In the genomic region with DNA sequence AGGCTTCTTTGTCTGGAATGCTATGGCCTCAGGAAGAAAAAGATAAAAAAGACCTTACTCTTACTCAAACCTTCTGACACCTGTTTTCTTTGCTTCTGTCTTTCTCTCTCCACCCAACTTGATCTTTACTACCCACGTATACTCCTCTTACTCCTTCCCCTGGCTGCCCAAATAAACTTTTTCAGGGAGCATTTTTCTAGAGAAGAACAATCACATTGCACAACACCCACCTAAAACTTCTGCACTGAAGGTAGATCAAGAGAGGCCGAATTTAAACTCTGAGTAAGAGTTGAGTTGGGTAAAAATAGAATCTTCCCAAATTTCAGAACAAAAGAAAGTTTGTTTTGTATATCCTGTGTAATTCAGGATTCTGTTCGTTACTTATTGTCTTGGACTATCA, we compare ENCODE assay signal across 20 cellular contexts. TPM values are rescaled to one million over a fixed set of nuclear protein-coding genes. Genes with fewer than 3 reads are reported as not detected.
"Had no signal": no experiment of that assay in that cellular context is flagged by ENCODE, and none has a peak within 500 bp of the region (broad histone marks: within the 10 kb centered on the region; RNA-seq: fewer than 3 reads in every experiment).

No MANE protein-coding gene starts in this region.

- H3K27me3 ChIP-seq: transverse colon had no signal

- H3K79me2 ChIP-seq: parathyroid adenoma had no signal

- FAIRE-seq: endometrium, islet of Langerhans had no signal

- H3K9me3 Mint-ChIP-seq: activated B cell treated with CpG ODN at 0.5 μM for 24 hours; activated T-cell treated with anti-CD3 and anti-CD28 coated beads, Interleukin-2, amount 50 U/mL, for 4 hours; brain; stimulated activated effector memory CD8-positive, alpha-beta T cell treated with anti-CD3 and anti-CD28 coated beads, Interleukin-12 subunit alpha, Interleukin-12 subunit beta, amount 100 ng/mL, for 72 hours had no signal

- H3K36me3 Mint-ChIP-seq: brain; stimulated activated effector memory CD8-positive, alpha-beta T cell treated with anti-CD3 and anti-CD28 coated beads, Interleukin-12 subunit alpha, Interleukin-12 subunit beta, amount 100 ng/mL, for 72 hours had no signal

- H3K4me3 Mint-ChIP-seq: activated B cell treated with CpG ODN at 0.5 μM for 24 hours; activated CD4-positive, alpha-beta T cell treated with anti-CD3 and anti-CD28 coated beads, Interleukin-2, amount 10 ng/mL, durations not matched to agents 7 days and 5 days; activated CD8-positive, alpha-beta memory T cell treated with anti-CD3 and anti-CD28 coated beads, Interleukin-2, amount 10 ng/mL, durations not matched to agents 7 days and 5 days; activated T-cell treated with anti-CD3 and anti-CD28 coated beads, Interleukin-2, amount 50 U/mL, for 4 hours; brain; stimulated activated effector memory CD8-positive, alpha-beta T cell treated with anti-CD3 and anti-CD28 coated beads, Interleukin-12 subunit alpha, Interleukin-12 subunit beta, amount 100 ng/mL, for 72 hours had no signal

- DNase-seq: activated B cell treated with CpG ODN at 0.5 μM for 24 hours; activated CD4-positive, alpha-beta T cell treated with anti-CD3 and anti-CD28 coated beads, Interleukin-2, amount 10 ng/mL, durations not matched to agents 7 days and 5 days; activated CD8-positive, alpha-beta memory T cell treated with anti-CD3 and anti-CD28 coated beads, Interleukin-2, amount 10 ng/mL, durations not matched to agents 7 days and 5 days; activated T-cell treated with anti-CD3 and anti-CD28 coated beads, Interleukin-2, amount 50 U/mL, for 4 hours; adrenal gland; cerebellar nuclear complex; esophagus squamous epithelium; heart left ventricle; retina; transverse colon had no signal

- H3K9ac ChIP-seq: parathyroid adenoma had no signal

- ATAC-seq: activated CD8-positive, alpha-beta memory T cell treated with anti-CD3 and anti-CD28 coated beads, Interleukin-2, amount 10 ng/mL, durations not matched to agents 7 days and 5 days; activated T-cell treated with anti-CD3 and anti-CD28 coated beads, Interleukin-2, amount 50 U/mL, for 4 hours; heart left ventricle; left lobe of liver; stimulated activated effector memory CD8-positive, alpha-beta T cell treated with anti-CD3 and anti-CD28 coated beads, Interleukin-12 subunit alpha, Interleukin-12 subunit beta, amount 100 ng/mL, for 72 hours had no signal

- H3K36me3 ChIP-seq: adrenal gland, esophagus squamous epithelium, heart left ventricle, transverse colon had no signal

- H3K9me3 ChIP-seq: adrenal gland, esophagus squamous epithelium, heart left ventricle, transverse colon had no signal

- H3K27ac Mint-ChIP-seq: activated B cell treated with CpG ODN at 0.5 μM for 24 hours; activated CD4-positive, alpha-beta T cell treated with anti-CD3 and anti-CD28 coated beads, Interleukin-2, amount 10 ng/mL, durations not matched to agents 7 days and 5 days; activated CD8-positive, alpha-beta memory T cell treated with anti-CD3 and anti-CD28 coated beads, Interleukin-2, amount 10 ng/mL, durations not matched to agents 7 days and 5 days; stimulated activated effector memory CD8-positive, alpha-beta T cell treated with anti-CD3 and anti-CD28 coated beads, Interleukin-12 subunit alpha, Interleukin-12 subunit beta, amount 100 ng/mL, for 72 hours had no signal

- H3K27me3 Mint-ChIP-seq: brain had no signal

- H3K4me3 ChIP-seq: adrenal gland, esophagus squamous epithelium, heart left ventricle, transverse colon had no signal

- H2AFZ ChIP-seq: parathyroid adenoma had no signal

- H3K27ac ChIP-seq: adrenal gland, esophagus squamous epithelium, heart left ventricle, parathyroid adenoma, RWPE1 had no signal

- H3K4me1 ChIP-seq: adrenal gland, heart left ventricle, parathyroid adenoma had no signal

RNA-seq across cellular contexts. Expression of a gene that starts 3.9 kb away (rescaled TPM):
- total RNA-seq: activated B cell treated with CpG ODN at 0.5 μM for 24 hours, adrenal gland, dermis microvascular lymphatic vessel endothelial cell, esophagus squamous epithelium, heart left ventricle, left lobe of liver, transverse colon had no signal
- polyA plus RNA-seq: adrenal gland, heart left ventricle, neural cell had no signal

RNA-seq across cellular contexts. Expression of a gene that starts 20.5 kb away (rescaled TPM):
- total RNA-seq: activated B cell treated with CpG ODN at 0.5 μM for 24 hours; activated CD4-positive, alpha-beta T cell treated with anti-CD3 and anti-CD28 coated beads, Interleukin-2, amount 10 ng/mL, durations not matched to agents 7 days and 5 days; activated CD8-positive, alpha-beta memory T cell treated with anti-CD3 and anti-CD28 coated beads, Interleukin-2, amount 10 ng/mL, durations not matched to agents 7 days and 5 days; activated T-cell treated with anti-CD3 and anti-CD28 coated beads, Interleukin-2, amount 50 U/mL, for 4 hours; adrenal gland; dermis microvascular lymphatic vessel endothelial cell; esophagus squamous epithelium; heart left ventricle; left lobe of liver; T-helper 1 cell treated with Interleukin-12 subunit alpha and Interleukin-12 subunit beta and Interleukin-4 antibody, amounts not matched to agents 30 ng/mL and 1 ng/mL, for 36 hours; transverse colon had no signal
- polyA plus RNA-seq: adrenal gland, heart left ventricle, neural cell had no signal
